In genomic region chr4:5824635-5825034, GRCh38 we compare ENCODE assay signal across 8 cellular contexts.
DNase-seq lines count a peak whose midpoint lies in the region; ATAC-seq and TF ChIP-seq lines count a peak whose summit lies in the region.

No MANE protein-coding gene starts in this region.

- peak overlapping the region; percentile 62; the same call in 1 of the 2 replicates for H3K4me2 ChIP-seq in MM.1S (ENCODE audit: low read depth, low read length)

- peaks cover 33% of the 10 kb centered on the region for H3F3A ChIP-seq in MM.1S (ENCODE audit: insufficient read depth, low read length)

- H3K4me1 ChIP-seq in MM.1S (ENCODE audit: low read length), result peaks cover 51% of the 10 kb centered on the region

- H2AFZ ChIP-seq in MM.1S (ENCODE audit: low read length), result no peak overlapping the region

- H3K27me3 ChIP-seq in MM.1S (replicated peaks; ENCODE audit: insufficient read depth, low read length), result no peaks in the 10 kb centered on the region

- no peaks in the 10 kb centered on the region for H3K9me3 ChIP-seq in MM.1S (replicated peaks; ENCODE audit: insufficient read depth, low read length)

- DNase-seq in SIG-M5 treated with dmso at 0.1 percent for 504 hours (lab: John Stamatoyannopoulos, UW; ENCODE audit: unreplicated experiment) (peak; percentile 7), SIG-M5 (lab: John Stamatoyannopoulos, UW) (no peak), MM.1S (peak; percentile 63), dermis microvascular lymphatic vessel endothelial cell (ENCODE audit: low read depth in 2 of 2) (peak; percentile 10 to 56), retinal pigment epithelial cell (ENCODE audit: low read depth) (no peak)
- no peak for DNase-seq in activated CD8-positive, alpha-beta memory T cell treated with anti-CD3 and anti-CD28 coated beads, Interleukin-2, amount 50 U/mL, for 48 hours
- no peak for DNase-seq in central memory CD4-positive, alpha-beta T cell

- ATAC-seq in HG03457 (IDR thresholded peaks at IDR 0.05; ENCODE audit: unreplicated experiment), result no peak

- H3K9me2 ChIP-seq in MM.1S (replicated peaks; ENCODE audit: insufficient read depth, low read length), result no peaks in the 10 kb centered on the region

- TF ChIP-seq CTCF in MM.1S (IDR thresholded peaks at IDR 0.05; ENCODE audit: low read length), result peak; percentile 78
- peak; percentile 71 for TF ChIP-seq CTCF in retinal pigment epithelial cell (conservative IDR thresholded peaks at IDR 0.05; ENCODE audit: low read depth, low read length)

- peak overlapping the region; percentile 78; the same call in 1 of the 2 replicates for H3K27ac ChIP-seq in MM.1S (ENCODE audit: low read length)

- H3K4me3 ChIP-seq in MM.1S (ENCODE audit: low read length) (no peak overlapping the region), retinal pigment epithelial cell (ENCODE audit: low read length) (no peak overlapping the region)

- no peaks in the 10 kb centered on the region for H4K20me1 ChIP-seq in MM.1S (ENCODE audit: insufficient read depth, low read length)

- no peak overlapping the region for H3K9ac ChIP-seq in MM.1S (ENCODE audit: low read length)

- no peaks in the 10 kb centered on the region for H3K79me2 ChIP-seq in MM.1S (ENCODE audit: low read length)

- no peaks in the 10 kb centered on the region for H3K36me3 ChIP-seq in MM.1S (replicated peaks; ENCODE audit: insufficient read depth, low read length)

Comparison
In these comparisons a context has a peak if more than half of its experiments do, and no peak if none do; other contexts are left out.
1. DNase-seq: peak in SIG-M5 treated with dmso at 0.1 percent for 504 hours (single experiment), MM.1S (single experiment) and dermis microvascular lymphatic vessel endothelial cell (2 of 2); none in SIG-M5 (single experiment), retinal pigment epithelial cell (single experiment), activated CD8-positive, alpha-beta memory T cell treated with anti-CD3 and anti-CD28 coated beads, Interleukin-2, amount 50 U/mL, for 48 hours (single experiment) and central memory CD4-positive, alpha-beta T cell (single experiment).